18 cellular contexts compared by ENCODE assay signal in genomic region chr12:47343684-47344567, GRCh38.
DNase-seq lines count a peak whose midpoint lies in the region; ATAC-seq, FAIRE-seq and TF ChIP-seq lines count a peak whose summit lies in the region.
"Had no signal": no experiment of that assay in that cellular context is flagged by ENCODE, and none has a peak within 500 bp of the region (broad histone marks: within the 10 kb centered on the region; RNA-seq: fewer than 3 reads in every experiment).

No MANE protein-coding gene starts in this region.

- no peaks in the 10 kb centered on the region for H3K36me3 Mint-ChIP-seq in glutamatergic neuron (ENCODE audit: unreplicated experiment)
- H3K36me3 Mint-ChIP-seq: natural killer cell had no signal

- peak; percentile 85 for FAIRE-seq in H54 (lab: Jason Lieb, UNC)

- H3K27ac Mint-ChIP-seq in glutamatergic neuron (ENCODE audit: unreplicated experiment), result no peak overlapping the region
- H3K27ac Mint-ChIP-seq: activated CD4-positive, alpha-beta T cell treated with anti-CD3 and anti-CD28 coated beads, Interleukin-2, amount 10 ng/mL, durations not matched to agents 7 days and 5 days; natural killer cell had no signal

- H3K27ac ChIP-seq in foreskin keratinocyte, result no peak overlapping the region
- H3K27ac ChIP-seq: epithelial cell of prostate, left ventricle myocardium inferior, transverse colon had no signal

- no peak overlapping the region for H3K4me3 Mint-ChIP-seq in glutamatergic neuron (ENCODE audit: unreplicated experiment)
- H3K4me3 Mint-ChIP-seq: activated CD4-positive, alpha-beta T cell treated with anti-CD3 and anti-CD28 coated beads, Interleukin-2, amount 10 ng/mL, durations not matched to agents 7 days and 5 days; natural killer cell had no signal

- H3K9me3 Mint-ChIP-seq in glutamatergic neuron (ENCODE audit: unreplicated experiment), result no peaks in the 10 kb centered on the region
- H3K9me3 Mint-ChIP-seq: natural killer cell had no signal

- H3K27me3 Mint-ChIP-seq in glutamatergic neuron (ENCODE audit: unreplicated experiment), result no peaks in the 10 kb centered on the region
- H3K27me3 Mint-ChIP-seq: activated CD4-positive, alpha-beta T cell treated with anti-CD3 and anti-CD28 coated beads, Interleukin-2, amount 10 ng/mL, durations not matched to agents 7 days and 5 days had no signal

- TF ChIP-seq POLR2A in H54 (IDR thresholded peaks at IDR 0.05; ENCODE audit: low read depth, low read length), result no peak

- ATAC-seq in left lobe of liver (peak; percentile 71), foreskin keratinocyte (no peak)
- ATAC-seq: natural killer cell had no signal

- H3K27me3 ChIP-seq in foreskin keratinocyte, result no peaks in the 10 kb centered on the region
- H3K27me3 ChIP-seq: transverse colon had no signal

- DNase-seq in COLO829 (ENCODE audit: low spot score), result peak; percentile 4
- peak; percentile 12 for DNase-seq in H54 (ENCODE audit: insufficient read length, low spot score)
- DNase-seq in astrocyte of the cerebellum (ENCODE audit: low read depth), result peak; percentile 82
- no peak for DNase-seq in left lobe of liver (ENCODE audit: low spot score)
- no peak for DNase-seq in cortex of kidney (lab: John Stamatoyannopoulos, UW)
- no peak for DNase-seq in foreskin keratinocyte
- no peak for DNase-seq in glutamatergic neuron
- DNase-seq: activated CD4-positive, alpha-beta T cell treated with anti-CD3 and anti-CD28 coated beads, Interleukin-2, amount 10 ng/mL, durations not matched to agents 7 days and 5 days; activated gamma-delta T cell; cerebellar nuclear complex; GOT3; hippocampal formation; left ventricle myocardium inferior; natural killer cell; NCI-H1092 treated with DMSO at 0.1 percent for 48 hours; SHP77 treated with DMSO at 0.1 percent for 48 hours; transverse colon had no signal

- in situ Hi-C loops in astrocyte of the cerebellum (cut with HindIII; ENCODE audit: low sequenced_read_pairs), result no loop called here

- no peak overlapping the region for H3K4me3 ChIP-seq in astrocyte of the cerebellum (ENCODE audit: low read depth, low read length)
- H3K4me3 ChIP-seq: left ventricle myocardium inferior, transverse colon had no signal

- TF ChIP-seq CTCF in astrocyte of the cerebellum (IDR thresholded peaks at IDR 0.05; ENCODE audit: low read depth, low read length, missing control alignments) (no peak), foreskin keratinocyte (conservative IDR thresholded peaks at IDR 0.05) (no peak), glutamatergic neuron (IDR thresholded peaks at IDR 0.05; ENCODE audit: partially characterized antibody, unreplicated experiment) (no peak)

- no peaks in the 10 kb centered on the region for H3K4me1 ChIP-seq in foreskin keratinocyte
- H3K4me1 ChIP-seq: left ventricle myocardium inferior, transverse colon had no signal

- H3K4me1 Mint-ChIP-seq in glutamatergic neuron (ENCODE audit: low read depth, unreplicated experiment), result no peaks in the 10 kb centered on the region
- H3K4me1 Mint-ChIP-seq: natural killer cell had no signal

Comparison
In these comparisons a context has a peak if more than half of its experiments do, and no peak if none do; other contexts are left out.
1. DNase-seq: peak in COLO829 (single experiment), H54 (single experiment) and astrocyte of the cerebellum (single experiment); none in left lobe of liver (single experiment), cortex of kidney (single experiment), foreskin keratinocyte (0 of 2) and glutamatergic neuron (single experiment).